8 cellular contexts compared by ENCODE assay signal in genomic region chr2:64644240-64645013, GRCh38. TPM values are rescaled to one million over a fixed set of nuclear protein-coding genes. Genes with fewer than 3 reads are reported as not detected.
DNase-seq lines count a peak whose midpoint lies in the region; ATAC-seq and TF ChIP-seq lines count a peak whose summit lies in the region.

No MANE protein-coding gene starts in this region.

- no peak for TF ChIP-seq CTCF in gastroesophageal sphincter (IDR thresholded peaks at IDR 0.05)

- H3K9me3 ChIP-seq in gastroesophageal sphincter (no peaks in the 10 kb centered on the region), neuron (ENCODE audit: low read length) (no peaks in the 10 kb centered on the region)

- ATAC-seq in GM19025 (IDR thresholded peaks at IDR 0.05; ENCODE audit: low read depth, unreplicated experiment): peak; percentile 39
- ATAC-seq in HG03139 (IDR thresholded peaks at IDR 0.05; ENCODE audit: unreplicated experiment): peak; percentile 46
- ATAC-seq in gastroesophageal sphincter: peak; percentile 89

- H3K27ac ChIP-seq in gastroesophageal sphincter: peak overlapping the region; percentile 82 to 88 (median 86)

- H2AFZ ChIP-seq in neuron (ENCODE audit: low read depth, low read length): no peak overlapping the region

- peak; percentile 75 to 82 for TF ChIP-seq POLR2A in gastroesophageal sphincter (IDR thresholded peaks at IDR 0.05)

- H3K4me1 ChIP-seq in gastroesophageal sphincter (peaks cover 5 to 90% (median 11%) of the 10 kb centered on the region in 3 donors), neuron (ENCODE audit: insufficient read depth, low read length) (peaks cover 82% of the 10 kb centered on the region)

- H3K27me3 ChIP-seq in gastroesophageal sphincter: no peaks in the 10 kb centered on the region
- no peaks in the 10 kb centered on the region for H3K27me3 ChIP-seq in neuron (ENCODE audit: insufficient read depth, low read length)

- DNase-seq in C1 segment of cervical spinal cord (lab: John Stamatoyannopoulos, UW) (peak in 11 of 14 donors; percentile 36 to 83 (median 66)), NOMO-1 (lab: John Stamatoyannopoulos, UW; ENCODE audit: unreplicated experiment in 2 of 2) (peak; percentile 67 to 88), GM19240 (ENCODE audit: insufficient read length, low spot score) (no peak)
- DNase-seq in activated naive CD4-positive, alpha-beta T cell treated with Interleukin-2 at 50 U/mL for 16 hours: peak; percentile 25

- H3K4me3 ChIP-seq in gastroesophageal sphincter (peak overlapping the region; percentile 31 to 49), neuron (ENCODE audit: low read length) (peak overlapping the region; percentile 52)

- H3K36me3 ChIP-seq in gastroesophageal sphincter: no peaks in the 10 kb centered on the region
- no peaks in the 10 kb centered on the region for H3K36me3 ChIP-seq in neuron (ENCODE audit: insufficient read depth, low read length)

- TF ChIP-seq EP300 in gastroesophageal sphincter (IDR thresholded peaks at IDR 0.05): no peak

- WGBS in gastroesophageal sphincter (ENCODE audit: low coverage in 1 of 2), 2 donors: 0 to 3% methylated on average over 11 to 13 of the region's 18 CpGs

RNA-seq across cellular contexts. Expression of gene SERTAD2, which starts 9.3 kb away (rescaled TPM):
- 10 to 100 TPM; 13.9 to 18.5 (median 15.6) TPM for total RNA-seq in gastroesophageal sphincter

Comparison
In these comparisons a context has a peak if more than half of its experiments do, and no peak if none do; other contexts are left out.
1. ATAC-seq: peak in every context shown above with its lines; median percentile 89 in gastroesophageal sphincter; 46 in HG03139; 39 in GM19025.